ENCODE assay signal across 36 cellular contexts in the genomic region with DNA sequence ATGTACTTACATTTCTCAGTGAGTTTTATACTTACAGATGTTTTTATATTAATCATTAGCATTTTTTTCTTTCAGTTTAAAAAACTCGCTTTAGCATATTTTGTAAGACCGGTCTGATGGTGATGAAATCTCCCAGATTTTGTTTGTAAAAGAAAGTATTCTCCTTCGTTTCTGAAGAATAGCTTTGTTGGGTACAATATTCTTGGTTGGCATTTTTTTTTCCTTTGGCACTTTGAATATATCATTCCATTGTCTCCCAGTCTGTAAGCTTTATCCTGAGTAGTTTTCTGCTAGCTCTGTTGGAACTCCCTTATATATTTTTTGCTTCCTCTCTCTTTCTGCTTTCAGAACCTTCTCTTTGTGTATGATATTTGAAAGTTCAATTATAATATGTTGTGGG.
"Had no signal": no experiment of that assay in that cellular context is flagged by ENCODE, and none has a peak within 500 bp of the region (broad histone marks: within the 10 kb centered on the region; RNA-seq: fewer than 3 reads in every experiment).

No MANE protein-coding gene starts in this region.

- H3K36me3 ChIP-seq: MG63 had no signal

- H3K27ac ChIP-seq: KMS-11 had no signal

- H3K9me3 ChIP-seq: MG63 had no signal

- H3K4me3 ChIP-seq: MG63 had no signal

- DNase-seq: Karpas-422, Kasumi-1, MG63, MM.1S, MV-4-11, NCI-H1048, NCI-H1092, NCI-H1092 treated with DMSO at 0.1 percent for 48 hours, NCI-H1105, NCI-H1105 treated with DMSO at 0.1 percent for 48 hours, NCI-H1417, NCI-H1417 treated with DMSO at 0.1 percent for 48 hours, NCI-H1436, NCI-H1436 treated with DMSO at 0.1 percent for 48 hours, NCI-H146, NCI-H1694, NCI-H1694 treated with DMSO at 0.1 percent for 48 hours, NCI-H187, NCI-H187 treated with DMSO at 0.1 percent for 48 hours, NCI-H1930, NCI-H2029, NCI-H2029 treated with DMSO at 0.1 percent for 48 hours, NCI-H2081, NCI-H2081 treated with DMSO at 0.1 percent for 48 hours, NCI-H2107, NCI-H2171, NCI-H2171 treated with DMSO at 0.1 percent for 48 hours, NCI-H2227 treated with DMSO at 0.1 percent for 48 hours, NCI-H226, NCI-H345, NCI-H446, NCI-H446 treated with DMSO at 0.1 percent for 48 hours, NCI-H510A, NCI-H510A treated with DMSO at 0.1 percent for 48 hours, NCI-H524 had no signal
